19 cellular contexts compared by ENCODE assay signal in genomic region chr4:53614616-53615015, GRCh38. TPM values are rescaled to one million over a fixed set of nuclear protein-coding genes. Genes with fewer than 3 reads are reported as not detected.
DNase-seq lines count a peak whose midpoint lies in the region; ATAC-seq, FAIRE-seq and TF ChIP-seq lines count a peak whose summit lies in the region.
"Had no signal": no experiment of that assay in that cellular context is flagged by ENCODE, and none has a peak within 500 bp of the region (broad histone marks: within the 10 kb centered on the region; RNA-seq: fewer than 3 reads in every experiment).

No MANE protein-coding gene starts in this region.

- H3K27me3 Mint-ChIP-seq in glutamatergic neuron (ENCODE audit: unreplicated experiment): no peaks in the 10 kb centered on the region
- H3K27me3 Mint-ChIP-seq: activated naive CD8-positive, alpha-beta T cell treated with anti-CD3 and anti-CD28 coated beads, Interleukin-2, amount 10 ng/mL, durations not matched to agents 7 days and 5 days; type B pancreatic cell had no signal

- WGBS in pancreas, 2 donors: 90 to 93% methylated on average over 4 of the region's 4 CpGs

- no peaks in the 10 kb centered on the region for H3K36me3 ChIP-seq in pancreas
- H3K36me3 ChIP-seq: colonic mucosa, esophagus muscularis mucosa, right atrium auricular region had no signal

- no peak overlapping the region for H3K27ac Mint-ChIP-seq in glutamatergic neuron (ENCODE audit: unreplicated experiment)
- H3K27ac Mint-ChIP-seq: activated CD4-positive, alpha-beta T cell treated with anti-CD3 and anti-CD28 coated beads for 36 hours; activated naive CD8-positive, alpha-beta T cell treated with anti-CD3 and anti-CD28 coated beads, Interleukin-2, amount 10 ng/mL, durations not matched to agents 7 days and 5 days; nephron; T-helper 1 cell treated with Interleukin-12 subunit alpha and Interleukin-12 subunit beta and Interleukin-4 antibody, amounts not matched to agents 30 μg/mL and 1 μg/mL, for 36 hours; type B pancreatic cell had no signal

- no peak overlapping the region for H3K4me3 ChIP-seq in pancreas
- H3K4me3 ChIP-seq: colonic mucosa, esophagus muscularis mucosa, right atrium auricular region had no signal

- H3K4me1 Mint-ChIP-seq in glutamatergic neuron (ENCODE audit: low read depth, unreplicated experiment): peaks cover 5% of the 10 kb centered on the region
- H3K4me1 Mint-ChIP-seq: activated CD4-positive, alpha-beta T cell treated with anti-CD3 and anti-CD28 coated beads for 36 hours; activated naive CD8-positive, alpha-beta T cell treated with anti-CD3 and anti-CD28 coated beads, Interleukin-2, amount 10 ng/mL, durations not matched to agents 7 days and 5 days; nephron had no signal

- intact Hi-C loops in pancreas (cut with DNase I): no loop called here
- intact Hi-C loops in sciatic nerve (cut with DNase I): no loop called here

- in situ Hi-C loops in ACHN (cut with HindIII; ENCODE audit: low pct_ligation_motif_present, low pct_unique_long_range_greater_than_20kb, low sequenced_read_pairs): no loop called here

- no peaks in the 10 kb centered on the region for H3K27me3 ChIP-seq in pancreas
- H3K27me3 ChIP-seq: colonic mucosa, esophagus muscularis mucosa, right atrium auricular region had no signal

- ATAC-seq in esophagus mucosa (peak; percentile 41), pancreas (peak; percentile 36 to 66 (median 54)), sciatic nerve (no peak)
- ATAC-seq: activated CD4-positive, alpha-beta T cell treated with anti-CD3 and anti-CD28 coated beads for 36 hours had no signal

- TF ChIP-seq CTCF in GM12872 (IDR thresholded peaks at IDR 0.05; ENCODE audit: insufficient read depth, low read depth, low read length): peak; percentile 13; the same call in 1 of the 3 replicates
- no peak for TF ChIP-seq CTCF in pancreas (IDR thresholded peaks at IDR 0.05)
- no peak for TF ChIP-seq CTCF in glutamatergic neuron (IDR thresholded peaks at IDR 0.05; ENCODE audit: partially characterized antibody, unreplicated experiment)

- H3K4me1 ChIP-seq in pancreas: peaks cover 4 to 23% (median 15%) of the 10 kb centered on the region in 3 donors
- H3K4me1 ChIP-seq: colonic mucosa, esophagus muscularis mucosa, right atrium auricular region had no signal

- no peak for FAIRE-seq in pancreas (lab: Jason Lieb, UNC)

- no peak overlapping the region for H3K4me3 Mint-ChIP-seq in glutamatergic neuron (ENCODE audit: unreplicated experiment)
- H3K4me3 Mint-ChIP-seq: activated CD4-positive, alpha-beta T cell treated with anti-CD3 and anti-CD28 coated beads for 36 hours; activated naive CD8-positive, alpha-beta T cell treated with anti-CD3 and anti-CD28 coated beads, Interleukin-2, amount 10 ng/mL, durations not matched to agents 7 days and 5 days; nephron; T-helper 1 cell treated with Interleukin-12 subunit alpha and Interleukin-12 subunit beta and Interleukin-4 antibody, amounts not matched to agents 30 μg/mL and 1 μg/mL, for 36 hours; type B pancreatic cell had no signal

- H3K36me3 Mint-ChIP-seq in glutamatergic neuron (ENCODE audit: unreplicated experiment): peaks cover 5% of the 10 kb centered on the region
- H3K36me3 Mint-ChIP-seq: activated naive CD8-positive, alpha-beta T cell treated with anti-CD3 and anti-CD28 coated beads, Interleukin-2, amount 10 ng/mL, durations not matched to agents 7 days and 5 days; type B pancreatic cell had no signal

- no peak overlapping the region for H3K27ac ChIP-seq in pancreas
- H3K27ac ChIP-seq: colonic mucosa, esophagus muscularis mucosa, right atrium auricular region had no signal

- peaks cover 2% of the 10 kb centered on the region for H3K9me3 Mint-ChIP-seq in glutamatergic neuron (ENCODE audit: unreplicated experiment)
- H3K9me3 Mint-ChIP-seq: activated naive CD8-positive, alpha-beta T cell treated with anti-CD3 and anti-CD28 coated beads, Interleukin-2, amount 10 ng/mL, durations not matched to agents 7 days and 5 days; type B pancreatic cell had no signal

- DNase-seq in NCI-H69 (lab: John Stamatoyannopoulos, UW): peak; percentile 64
- peak in 1 of 6 donors; percentile 33 for DNase-seq in pancreas
- no peak for DNase-seq in globus pallidus (ENCODE audit: low spot score)
- DNase-seq in glutamatergic neuron: no peak
- no peak for DNase-seq in ACHN
- no peak for DNase-seq in sciatic nerve (ENCODE audit: low spot score)
- DNase-seq: activated CD4-positive, alpha-beta T cell treated with anti-CD3 and anti-CD28 coated beads for 36 hours; activated naive CD8-positive, alpha-beta T cell treated with anti-CD3 and anti-CD28 coated beads, Interleukin-2, amount 10 ng/mL, durations not matched to agents 7 days and 5 days; colonic mucosa; NCI-H446; stimulated activated CD4-positive, alpha-beta T cell treated with anti-CD3 and anti-CD28 coated beads, Interleukin-4, amount 100 ng/mL, for 24 hours had no signal

- H3K9me3 ChIP-seq in pancreas: no peaks in the 10 kb centered on the region
- H3K9me3 ChIP-seq: colonic mucosa, esophagus muscularis mucosa, right atrium auricular region had no signal

RNA-seq across cellular contexts. Expression of gene LNX1, which starts 23.3 kb away (rescaled TPM):
- total RNA-seq in esophagus mucosa (23.8 TPM), pancreas (10 to 100 TPM; 13.1 to 18.6 (median 16.8) TPM), glutamatergic neuron (ENCODE audit: unreplicated experiment) (0.10 TPM), sciatic nerve (7.9 TPM)
- polyA plus RNA-seq in pancreas: 1 to 10 TPM; 6.1 to 9.5 TPM
- total RNA-seq: activated CD4-positive, alpha-beta T cell treated with anti-CD3 and anti-CD28 coated beads for 36 hours; activated naive CD8-positive, alpha-beta T cell treated with anti-CD3 and anti-CD28 coated beads, Interleukin-2, amount 10 ng/mL, durations not matched to agents 7 days and 5 days; G401 had no signal
